Comparison of ENCODE assay signal across 9 cellular contexts in the genomic region with DNA sequence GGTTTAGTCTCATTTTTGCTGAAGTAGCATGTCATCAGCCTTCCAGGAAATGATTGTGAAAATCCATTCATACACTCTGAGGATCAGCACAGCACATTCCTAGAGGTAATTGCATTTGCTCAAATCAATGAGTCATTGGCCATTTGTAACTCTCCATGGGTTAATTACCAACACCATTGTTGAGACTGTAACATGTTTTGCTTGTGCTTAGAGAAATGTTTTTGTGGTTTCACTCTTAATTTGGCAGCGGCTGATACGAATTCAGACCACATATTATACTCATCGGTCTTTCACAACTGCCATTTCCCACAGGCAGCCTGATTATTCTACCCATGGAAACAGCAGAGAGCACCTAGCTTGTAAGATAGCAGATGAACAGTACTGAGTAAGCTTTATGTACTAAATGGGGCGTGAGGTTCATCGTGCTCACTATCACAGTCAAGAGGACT.
A peak's percentile ranks its signal among the peaks of the same experiment; 100 is the strongest.
DNase-seq lines count a peak whose midpoint lies in the region; ATAC-seq and TF ChIP-seq lines count a peak whose summit lies in the region.
"Had no signal": no experiment of that assay in that cellular context is flagged by ENCODE, and none has a peak within 500 bp of the region (broad histone marks: within the 10 kb centered on the region; RNA-seq: fewer than 3 reads in every experiment).

No MANE protein-coding gene starts in this region.

- H3K9me3 ChIP-seq in psoas muscle (no peaks in the 10 kb centered on the region), aorta (ENCODE audit: control insufficient read depth, low read length) (no peaks in the 10 kb centered on the region)

- H3K4me1 ChIP-seq in psoas muscle, result no peaks in the 10 kb centered on the region
- no peaks in the 10 kb centered on the region for H3K4me1 ChIP-seq in aorta (ENCODE audit: control insufficient read depth in 1 of 2, insufficient read depth in 2 of 2, low read length in 2 of 2)

- H3K36me3 ChIP-seq in psoas muscle (ENCODE audit: insufficient read depth in 1 of 2, low read depth in 1 of 2) (no peaks in the 10 kb centered on the region), aorta (ENCODE audit: control insufficient read depth in 1 of 2, insufficient read depth in 2 of 2, low read length in 1 of 2) (no peaks in the 10 kb centered on the region)

- TF ChIP-seq CTCF in psoas muscle (IDR thresholded peaks at IDR 0.05), result no peak

- H3K4me3 ChIP-seq in psoas muscle (no peak overlapping the region), aorta (ENCODE audit: low read length in 2 of 2) (no peak overlapping the region)

- CTCF ChIA-PET in activated CD4-positive, alpha-beta T cell treated with anti-CD3 and anti-CD28 coated beads for 36 hours (lab: Charles Lee), result no interaction called here
- CTCF ChIA-PET in activated CD4-positive, alpha-beta T cell treated with anti-CD3 and anti-CD28 coated beads, Interleukin-2, amount 10 ng/mL, durations not matched to agents 7 days and 5 days (lab: Charles Lee), result no interaction called here

- H3K27ac ChIP-seq in psoas muscle (no peak overlapping the region), aorta (ENCODE audit: low read depth in 1 of 2, low read length in 2 of 2) (no peak overlapping the region)

- peak; percentile 87 for ATAC-seq in activated CD4-positive, alpha-beta T cell treated with anti-CD3 and anti-CD28 coated beads for 36 hours
- ATAC-seq in psoas muscle (peak; percentile 34 to 68 (median 61)), aorta (ENCODE audit: low FRiP score) (no peak)
- ATAC-seq: WTC11 had no signal

- POLR2A ChIA-PET in activated CD4-positive, alpha-beta T cell treated with anti-CD3 and anti-CD28 coated beads for 36 hours (lab: Charles Lee), result no interaction called here
- POLR2A ChIA-PET in activated CD4-positive, alpha-beta T cell treated with anti-CD3 and anti-CD28 coated beads, Interleukin-2, amount 10 ng/mL, durations not matched to agents 7 days and 5 days (lab: Charles Lee), result no interaction called here

- H3K27me3 Mint-ChIP-seq in activated CD4-positive, alpha-beta T cell treated with anti-CD3 and anti-CD28 coated beads for 36 hours, result peaks cover 19% of the 10 kb centered on the region
- peaks cover 22% of the 10 kb centered on the region for H3K27me3 Mint-ChIP-seq in activated CD4-positive, alpha-beta T cell treated with anti-CD3 and anti-CD28 coated beads, Interleukin-2, amount 10 ng/mL, durations not matched to agents 7 days and 5 days

- peak; percentile 29 for DNase-seq in activated CD4-positive, alpha-beta T cell treated with anti-CD3 and anti-CD28 coated beads for 36 hours
- DNase-seq in activated CD4-positive, alpha-beta T cell treated with anti-CD3 and anti-CD28 coated beads, Interleukin-2, amount 10 ng/mL, durations not matched to agents 7 days and 5 days, result no peak
- DNase-seq in NCI-H2029 treated with DMSO at 0.1 percent for 48 hours (lab: John Stamatoyannopoulos, UW) (peak; percentile 18), dermis blood vessel endothelial cell (peak; percentile 74), psoas muscle (no peak), NCI-H2227 treated with DMSO at 0.1 percent for 48 hours (lab: John Stamatoyannopoulos, UW) (no peak), aorta (no peak)
- DNase-seq in activated effector memory CD4-positive, alpha-beta T cell treated with anti-CD3 and anti-CD28 coated beads, Interleukin-2, amount 50 U/mL, for 16 hours, result no peak

- no peaks in the 10 kb centered on the region for H3K27me3 ChIP-seq in psoas muscle (ENCODE audit: insufficient read depth in 3 of 3, low read length in 2 of 3)
- no peaks in the 10 kb centered on the region for H3K27me3 ChIP-seq in aorta (ENCODE audit: control insufficient read depth in 1 of 2, insufficient read depth in 2 of 2, low read length in 1 of 2)

- H3K27ac Mint-ChIP-seq in activated CD4-positive, alpha-beta T cell treated with anti-CD3 and anti-CD28 coated beads for 36 hours, result no peak overlapping the region
- no peak overlapping the region for H3K27ac Mint-ChIP-seq in activated CD4-positive, alpha-beta T cell treated with anti-CD3 and anti-CD28 coated beads, Interleukin-2, amount 10 ng/mL, durations not matched to agents 7 days and 5 days
- H3K27ac Mint-ChIP-seq: WTC11 had no signal

- 45 to 63% (median 49%) methylated on average over 5 of the region's 5 CpGs for WGBS in psoas muscle, 3 donors
- WGBS in aorta, 2 donors, result 90 to 92% methylated on average over 5 of the region's 5 CpGs

- peaks cover 26% of the 10 kb centered on the region for H3K4me1 Mint-ChIP-seq in activated CD4-positive, alpha-beta T cell treated with anti-CD3 and anti-CD28 coated beads for 36 hours
- H3K4me1 Mint-ChIP-seq in activated CD4-positive, alpha-beta T cell treated with anti-CD3 and anti-CD28 coated beads, Interleukin-2, amount 10 ng/mL, durations not matched to agents 7 days and 5 days, result no peaks in the 10 kb centered on the region
- H3K4me1 Mint-ChIP-seq: WTC11 had no signal

- no peaks in the 10 kb centered on the region for H3K9me3 Mint-ChIP-seq in activated CD4-positive, alpha-beta T cell treated with anti-CD3 and anti-CD28 coated beads for 36 hours (ENCODE audit: low read depth)
- no peaks in the 10 kb centered on the region for H3K9me3 Mint-ChIP-seq in activated CD4-positive, alpha-beta T cell treated with anti-CD3 and anti-CD28 coated beads, Interleukin-2, amount 10 ng/mL, durations not matched to agents 7 days and 5 days

- intact Hi-C loops in activated CD4-positive, alpha-beta T cell treated with anti-CD3 and anti-CD28 coated beads for 36 hours (cut with DNase I, micrococcal nuclease), result loop anchor here (1.0 to 10.0 kb wide), 4 partner anchors 49 to 526 kb away; no protein-coding TSS in a partner anchor
- intact Hi-C loops in psoas muscle (cut with DNase I) (loop anchor here (5.0 to 10.0 kb wide), 3 partner anchors 106 to 464 kb away; no protein-coding TSS in a partner anchor), aorta (cut with DNase I) (loop anchor here in 1 of 2 donors (5.0 to 10.0 kb wide), 2 partner anchors 114 to 266 kb away; no protein-coding TSS in a partner anchor)

- no peaks in the 10 kb centered on the region for H3K36me3 Mint-ChIP-seq in activated CD4-positive, alpha-beta T cell treated with anti-CD3 and anti-CD28 coated beads for 36 hours (ENCODE audit: low read depth)
- H3K36me3 Mint-ChIP-seq in activated CD4-positive, alpha-beta T cell treated with anti-CD3 and anti-CD28 coated beads, Interleukin-2, amount 10 ng/mL, durations not matched to agents 7 days and 5 days (ENCODE audit: low read depth), result no peaks in the 10 kb centered on the region
- H3K36me3 Mint-ChIP-seq: WTC11 had no signal

- peak overlapping the region; percentile 16 for H3K4me3 Mint-ChIP-seq in activated CD4-positive, alpha-beta T cell treated with anti-CD3 and anti-CD28 coated beads for 36 hours
- H3K4me3 Mint-ChIP-seq in activated CD4-positive, alpha-beta T cell treated with anti-CD3 and anti-CD28 coated beads, Interleukin-2, amount 10 ng/mL, durations not matched to agents 7 days and 5 days, result no peak overlapping the region
- H3K4me3 Mint-ChIP-seq: WTC11 had no signal

Comparison
In these comparisons a context has a peak if more than half of its experiments do, and no peak if none do; other contexts are left out.
1. DNase-seq: peak in activated CD4-positive, alpha-beta T cell treated with anti-CD3 and anti-CD28 coated beads for 36 hours (single experiment), NCI-H2029 treated with DMSO at 0.1 percent for 48 hours (single experiment) and dermis blood vessel endothelial cell (single experiment); none in activated CD4-positive, alpha-beta T cell treated with anti-CD3 and anti-CD28 coated beads, Interleukin-2, amount 10 ng/mL, durations not matched to agents 7 days and 5 days (single experiment), psoas muscle (0 of 2), NCI-H2227 treated with DMSO at 0.1 percent for 48 hours (single experiment), activated effector memory CD4-positive, alpha-beta T cell treated with anti-CD3 and anti-CD28 coated beads, Interleukin-2, amount 50 U/mL, for 16 hours (single experiment) and aorta (0 of 2).